Comparison of ENCODE assay signal across 1 cellular context in genomic region chr18:159933-160332, GRCh38.
TF ChIP-seq lines count a peak whose summit lies in the region.

No MANE protein-coding gene starts in this region.

TF ChIP-seq in H1, 55 proteins besides CTCF, POLR2A, EP300 and RAD21:
- TF ChIP-seq KDM1A (IDR thresholded peaks at IDR 0.05; ENCODE audit: borderline replicate concordance, low read length) (no peak), CBX5 (IDR thresholded peaks at IDR 0.05; ENCODE audit: low read depth, low read length) (no peak), SAP30 (IDR thresholded peaks at IDR 0.05; ENCODE audit: insufficient read depth, insufficient replicate concordance, low read length) (no peak), RNF2 (IDR thresholded peaks at IDR 0.05; ENCODE audit: borderline replicate concordance, low read depth, low read length, missing control alignments, poor library complexity, severe bottlenecking) (no peak), TCF12 (IDR thresholded peaks at IDR 0.05; ENCODE audit: low read depth, low read length) (no peak), JUN (IDR thresholded peaks at IDR 0.05; ENCODE audit: low read depth, low read length) (no peak), ATF2 (IDR thresholded peaks at IDR 0.05; ENCODE audit: low read length) (no peak)
- TF ChIP-seq, protein P1, sequence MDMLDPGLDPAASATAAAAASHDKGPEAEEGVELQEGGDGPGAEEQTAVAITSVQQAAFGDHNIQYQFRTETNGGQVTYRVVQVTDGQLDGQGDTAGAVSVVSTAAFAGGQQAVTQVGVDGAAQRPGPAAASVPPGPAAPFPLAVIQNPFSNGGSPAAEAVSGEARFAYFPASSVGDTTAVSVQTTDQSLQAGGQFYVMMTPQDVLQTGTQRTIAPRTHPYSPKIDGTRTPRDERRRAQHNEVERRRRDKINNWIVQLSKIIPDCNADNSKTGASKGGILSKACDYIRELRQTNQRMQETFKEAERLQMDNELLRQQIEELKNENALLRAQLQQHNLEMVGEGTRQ (IDR thresholded peaks at IDR 0.05; ENCODE audit: low read length), result no peak
